Comparison of ENCODE assay signal across 17 cellular contexts in genomic region chr12:117134721-117135120, GRCh38.
"Had no signal": no experiment of that assay in that cellular context is flagged by ENCODE, and none has a peak within 500 bp of the region (broad histone marks: within the 10 kb centered on the region; RNA-seq: fewer than 3 reads in every experiment).

No MANE protein-coding gene starts in this region.

- ATAC-seq: left lobe of liver, pancreas had no signal

- H3K27ac ChIP-seq: brain microvascular endothelial cell, coronary artery, pancreas, sigmoid colon, spleen, thyroid gland had no signal

- H3K9me3 Mint-ChIP-seq: central memory CD8-positive, alpha-beta T cell; natural killer cell; stimulated activated naive B cell treated with anti-CD40 and anti-IgM and Interleukin-4, amounts not matched to agents 10 μg/mL and 1 μg/mL and 100 μg/mL, for 72 hours had no signal

- DNase-seq: aorta, brain microvascular endothelial cell, erythroblast, foreskin melanocyte, glutamatergic neuron, hippocampal formation, natural killer cell, pancreas, sigmoid colon, spleen, T1000, thyroid gland had no signal

- H3K36me3 ChIP-seq: brain microvascular endothelial cell, pancreas, sigmoid colon, spleen, thyroid gland had no signal

- H3K9me3 ChIP-seq: pancreas, sigmoid colon, spleen, thyroid gland had no signal

- H3K4me1 ChIP-seq: sigmoid colon had no signal

- H3K4me3 ChIP-seq: coronary artery, lung, pancreas, sigmoid colon, spleen, thyroid gland had no signal

- H3K27me3 ChIP-seq: brain microvascular endothelial cell, pancreas, sigmoid colon, spleen, thyroid gland had no signal

- H3K36me3 Mint-ChIP-seq: natural killer cell had no signal

- H3K27me3 Mint-ChIP-seq: central memory CD8-positive, alpha-beta T cell; stimulated activated naive B cell treated with anti-CD40 and anti-IgM and Interleukin-4, amounts not matched to agents 10 μg/mL and 1 μg/mL and 100 μg/mL, for 72 hours had no signal
